ENCODE assay signal across 8 cellular contexts in genomic region chr3:160398820-160399346, GRCh38. TPM values are rescaled to one million over a fixed set of nuclear protein-coding genes. Genes with fewer than 3 reads are reported as not detected.
DNase-seq lines count a peak whose midpoint lies in the region; ATAC-seq, FAIRE-seq and TF ChIP-seq lines count a peak whose summit lies in the region.

IFT80 (minus strand) TSS chr3:160399225; CDS start chr3:160384600, 14,625 bp downstream.

- peaks cover 41% of the 10 kb centered on the region for H3K4me1 Mint-ChIP-seq in T-helper 1 cell treated with Interleukin-12 subunit alpha and Interleukin-12 subunit beta and Interleukin-4 antibody, amounts not matched to agents 30 μg/mL and 1 μg/mL, for 36 hours (ENCODE audit: low read depth)

- H3K27ac Mint-ChIP-seq in T-helper 1 cell treated with Interleukin-12 subunit alpha and Interleukin-12 subunit beta and Interleukin-4 antibody, amounts not matched to agents 30 μg/mL and 1 μg/mL, for 36 hours, result peak within 1 kb of the TSS; percentile 100

- TF ChIP-seq POLR2A in GM12891 (IDR thresholded peaks at IDR 0.05; ENCODE audit: low read depth, low read length) (no peak), upper lobe of left lung (IDR thresholded peaks at IDR 0.05) (peak in 2 of 4 donors; percentile 42 to 65)

- 1% methylated on average over 26 of the region's 26 CpGs for WGBS in heart right ventricle, 2 donors
- 0% methylated on average over 26 of the region's 26 CpGs for WGBS in upper lobe of left lung, 2 donors

- H3K27ac ChIP-seq in heart right ventricle, result peak within 1 kb of the TSS; percentile 70 to 95 (median 84)
- H3K27ac ChIP-seq in upper lobe of left lung, result peak within 1 kb of the TSS; percentile 90 to 96 (median 91)

- peak within 1 kb of the TSS; percentile 59 to 88 (median 81) for H3K4me3 ChIP-seq in heart right ventricle
- peak within 1 kb of the TSS; percentile 64 to 93 (median 84) for H3K4me3 ChIP-seq in upper lobe of left lung

- H3K9me3 Mint-ChIP-seq in T-helper 1 cell treated with Interleukin-12 subunit alpha and Interleukin-12 subunit beta and Interleukin-4 antibody, amounts not matched to agents 30 μg/mL and 1 μg/mL, for 36 hours, result no peaks in the 10 kb centered on the region

- peak within 1 kb of the TSS; percentile 96 for H3K4me3 Mint-ChIP-seq in T-helper 1 cell treated with Interleukin-12 subunit alpha and Interleukin-12 subunit beta and Interleukin-4 antibody, amounts not matched to agents 30 μg/mL and 1 μg/mL, for 36 hours

- DNase-seq in GM12891 (ENCODE audit: insufficient read length, low spot score) (peak; percentile 54), NCI-H1694 (lab: John Stamatoyannopoulos, UW) (peak; percentile 95), amniotic stem cell (lab: John Stamatoyannopoulos, UW) (peak; percentile 96), heart right ventricle (peak; percentile 95 to 96), posterior cingulate gyrus (peak; percentile 91 to 99 (median 95)), upper lobe of left lung (peak; percentile 97)

- no peaks in the 10 kb centered on the region for H3K9me3 ChIP-seq in heart right ventricle
- no peaks in the 10 kb centered on the region for H3K9me3 ChIP-seq in upper lobe of left lung

- H3K27me3 Mint-ChIP-seq in T-helper 1 cell treated with Interleukin-12 subunit alpha and Interleukin-12 subunit beta and Interleukin-4 antibody, amounts not matched to agents 30 μg/mL and 1 μg/mL, for 36 hours (ENCODE audit: low read depth), result peaks cover 4% of the 10 kb centered on the region

- no peak for TF ChIP-seq CTCF in heart right ventricle (IDR thresholded peaks at IDR 0.05)
- TF ChIP-seq CTCF in upper lobe of left lung (IDR thresholded peaks at IDR 0.05), result no peak

- H3K36me3 ChIP-seq in heart right ventricle (no peaks in the 10 kb centered on the region), upper lobe of left lung (no peaks in the 10 kb centered on the region)

- peaks cover 35% of the 10 kb centered on the region for H3K36me3 Mint-ChIP-seq in T-helper 1 cell treated with Interleukin-12 subunit alpha and Interleukin-12 subunit beta and Interleukin-4 antibody, amounts not matched to agents 30 μg/mL and 1 μg/mL, for 36 hours (ENCODE audit: low read depth)

- no peak for TF ChIP-seq EP300 in upper lobe of left lung (IDR thresholded peaks at IDR 0.05)

- peak; percentile 92 for FAIRE-seq in GM12891 (lab: Jason Lieb, UNC)

- intact Hi-C loops in heart right ventricle (cut with DNase I), result no loop called here
- intact Hi-C loops in posterior cingulate gyrus (cut with DNase I), result loop anchor here (2.0 to 5.0 kb wide), 2 partner anchors 88 to 166 kb away; partner anchors contain the start of gene KPNA4

- H3K27me3 ChIP-seq in heart right ventricle (no peaks in the 10 kb centered on the region), upper lobe of left lung (no peaks in the 10 kb centered on the region)

- peaks cover 2 to 41% (median 29%) of the 10 kb centered on the region in 9 donors for H3K4me1 ChIP-seq in heart right ventricle
- H3K4me1 ChIP-seq in upper lobe of left lung, result peaks cover 10 to 40% (median 22%) of the 10 kb centered on the region in 4 donors

- peak; percentile 92 for ATAC-seq in HG02884 (IDR thresholded peaks at IDR 0.05; ENCODE audit: unreplicated experiment)
- peak; percentile 98 to 99 (median 99) for ATAC-seq in heart right ventricle
- peak; percentile 97 to 98 for ATAC-seq in upper lobe of left lung (ENCODE audit: low FRiP score in 2 of 2)

TF ChIP-seq in GM12891, 5 proteins besides CTCF, POLR2A, EP300 and RAD21:
- peak; percentile 16; the same call in 1 of the 2 replicates for TF ChIP-seq SPI1 (IDR thresholded peaks at IDR 0.05; ENCODE audit: low read depth, low read length)
- peak; percentile 67 for TF ChIP-seq PAX5 (IDR thresholded peaks at IDR 0.05; ENCODE audit: insufficient read depth, low read length, severe bottlenecking)
- no peak for TF ChIP-seq POU2F2 (IDR thresholded peaks at IDR 0.05; ENCODE audit: low read depth, low read length)
- TF ChIP-seq TAF1 (IDR thresholded peaks at IDR 0.05; ENCODE audit: low read depth, low read length), result no peak

RNA-seq across cellular contexts. Expression of gene IFT80, which starts in this region (rescaled TPM):
- 7.9 TPM for polyA plus RNA-seq in GM12891 (2012; ENCODE audit: low read depth, missing spikeins)
- total RNA-seq in heart right ventricle, result 10 to 100 TPM in 9 of 10 donors, 1 to 10 TPM in 1; 6.9 to 16.3 (median 14.4) TPM
- 10 to 100 TPM in 1 of 2 donors, 1 to 10 TPM in 1; 5.3 to 14.4 TPM for polyA plus RNA-seq in heart right ventricle
- 10 to 100 TPM; 12.1 to 68.1 (median 28.4) TPM for total RNA-seq in upper lobe of left lung

Comparison
In these comparisons a context has a peak if more than half of its experiments do, and no peak if none do; other contexts are left out.
1. Peak in every context shown above with its lines: DNase-seq, ATAC-seq, H3K4me3 ChIP-seq and H3K27ac ChIP-seq.